ENCODE assay signal across 28 cellular contexts in the genomic region with DNA sequence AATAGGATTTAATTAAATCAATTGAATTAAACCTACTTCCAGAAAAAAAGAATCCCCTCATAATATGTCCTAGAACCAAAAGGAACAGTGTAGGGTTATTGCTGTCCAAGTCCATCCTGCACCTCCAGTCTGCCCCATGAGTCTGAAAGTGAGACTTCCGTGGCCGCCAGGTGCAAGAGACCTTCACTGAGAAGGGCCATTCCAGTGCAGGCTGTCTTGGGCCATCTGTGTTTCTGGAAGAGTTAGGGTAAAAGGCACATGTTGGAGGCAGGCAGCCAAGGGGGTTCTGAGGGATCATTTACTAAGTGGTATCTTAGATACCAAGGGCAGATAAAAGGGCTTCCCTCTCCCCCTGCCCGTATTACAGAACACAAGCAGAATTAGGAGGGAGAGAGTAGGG.
"Had no signal": no experiment of that assay in that cellular context is flagged by ENCODE, and none has a peak within 500 bp of the region (broad histone marks: within the 10 kb centered on the region; RNA-seq: fewer than 3 reads in every experiment).

No MANE protein-coding gene starts in this region.

- H3K9me3 ChIP-seq: colonic mucosa, gastrocnemius medialis, left lung, ovary, psoas muscle, sigmoid colon, testis, tibial artery had no signal

- H3K4me3 Mint-ChIP-seq: dendritic cell treated with granulocyte-macrophage colony-stimulating factor and Interleukin-4, amounts not matched to agents 40 ng/mL and 50 ng/mL, for 4 days; endodermal cell; naive thymus-derived CD4-positive, alpha-beta T cell; stimulated activated memory B cell treated with anti-CD40 and anti-IgM and Interleukin-4, amounts not matched to agents 10 μg/mL and 1 μg/mL and 100 μg/mL, for 72 hours; type B pancreatic cell had no signal

- H3K36me3 Mint-ChIP-seq: naive thymus-derived CD4-positive, alpha-beta T cell; stimulated activated memory B cell treated with anti-CD40 and anti-IgM and Interleukin-4, amounts not matched to agents 10 μg/mL and 1 μg/mL and 100 μg/mL, for 72 hours; type B pancreatic cell had no signal

- H3K27ac Mint-ChIP-seq: dendritic cell treated with granulocyte-macrophage colony-stimulating factor and Interleukin-4, amounts not matched to agents 40 ng/mL and 50 ng/mL, for 4 days; endodermal cell; naive thymus-derived CD4-positive, alpha-beta T cell; stimulated activated memory B cell treated with anti-CD40 and anti-IgM and Interleukin-4, amounts not matched to agents 10 μg/mL and 1 μg/mL and 100 μg/mL, for 72 hours; type B pancreatic cell had no signal

- H3K36me3 ChIP-seq: colonic mucosa, gastrocnemius medialis, left lung, ovary, sigmoid colon had no signal

- ATAC-seq: esophagus mucosa; gastrocnemius medialis; left cardiac atrium; left lung; naive thymus-derived CD4-positive, alpha-beta T cell; psoas muscle; right cardiac atrium; stimulated activated memory B cell treated with anti-CD40 and anti-IgM and Interleukin-4, amounts not matched to agents 10 μg/mL and 1 μg/mL and 100 μg/mL, for 72 hours; stimulated activated naive CD8-positive, alpha-beta T cell treated with anti-CD3 and anti-CD28 coated beads, Interleukin-15, Interleukin-2, amounts not matched to agents 100 U/mL and 50 U/mL, for 24 hours had no signal

- H3K4me1 Mint-ChIP-seq: endodermal cell had no signal

- H3K9me3 Mint-ChIP-seq: dendritic cell treated with granulocyte-macrophage colony-stimulating factor and Interleukin-4, amounts not matched to agents 40 ng/mL and 50 ng/mL, for 4 days; endodermal cell; naive thymus-derived CD4-positive, alpha-beta T cell; stimulated activated memory B cell treated with anti-CD40 and anti-IgM and Interleukin-4, amounts not matched to agents 10 μg/mL and 1 μg/mL and 100 μg/mL, for 72 hours; type B pancreatic cell had no signal

- H3K27me3 ChIP-seq: colonic mucosa, gastrocnemius medialis, ovary, testis, tibial artery had no signal

- DNase-seq: colonic mucosa; effector CD8-positive, alpha-beta T cell; endodermal cell; foreskin fibroblast; gastrocnemius medialis; head of caudate nucleus; left cardiac atrium; left lung; mesenchymal stem cell; midbrain; naive thymus-derived CD4-positive, alpha-beta T cell; occipital lobe; ovary; posterior cingulate gyrus; psoas muscle; right cardiac atrium; sigmoid colon; stimulated activated CD4-positive, alpha-beta T cell treated with anti-CD3 and anti-CD28 coated beads, Interleukin-2, amount 100 ng/mL, for 24 hours; stimulated activated CD4-positive, alpha-beta T cell treated with anti-CD3 and anti-CD28 coated beads, Interleukin-4, amount 100 ng/mL, for 24 hours; stimulated activated naive CD8-positive, alpha-beta T cell treated with anti-CD3 and anti-CD28 coated beads, Interleukin-15, Interleukin-2, amounts not matched to agents 100 U/mL and 50 U/mL, for 24 hours; substantia nigra; testis; tibial artery had no signal

- H3K4me1 ChIP-seq: colonic mucosa, left lung, psoas muscle, sigmoid colon, testis had no signal

- H3K4me3 ChIP-seq: colonic mucosa, gastrocnemius medialis, left lung, ovary, psoas muscle, sigmoid colon, testis, tibial artery had no signal

- H3K27ac ChIP-seq: colonic mucosa, epithelial cell of prostate, gastrocnemius medialis, left lung, ovary, psoas muscle, sigmoid colon, testis had no signal
